ENCODE assay signal across 1 cellular context in the genomic region with DNA sequence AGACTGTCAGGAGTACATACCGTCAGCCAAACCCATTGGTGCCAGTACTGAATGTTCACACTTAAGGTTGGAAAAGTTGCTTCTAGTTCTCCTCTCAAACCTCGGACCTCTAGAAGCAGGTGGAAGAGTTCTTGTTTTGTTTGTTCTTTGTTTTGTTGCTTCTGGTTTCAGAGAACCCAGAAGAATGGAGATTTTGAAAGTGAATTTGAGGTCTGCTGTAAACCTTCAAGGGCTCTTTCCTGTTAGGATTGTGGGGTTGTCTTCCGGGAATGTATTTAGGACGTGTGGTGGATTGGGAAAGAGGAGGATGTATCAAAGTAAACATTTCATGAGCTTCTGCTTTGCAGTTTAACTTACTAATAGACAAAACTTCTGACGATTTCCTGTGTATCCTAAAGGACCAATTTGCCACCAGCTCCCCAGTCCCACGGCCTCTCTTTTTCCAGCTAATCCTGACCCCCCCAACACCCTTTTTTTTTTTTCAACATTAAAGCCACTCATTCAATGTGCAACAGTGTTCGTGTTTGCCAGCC.
TF ChIP-seq lines count a peak whose summit lies in the region.

No MANE protein-coding gene starts in this region.

TF ChIP-seq in HepG2, 621 proteins besides CTCF, POLR2A, EP300 and RAD21 (continued from another document and continues in another):
- peak; percentile 59; the same call in 1 of the 2 replicates for TF ChIP-seq ZNF644 (CRISPR knock-in tag; IDR thresholded peaks at IDR 0.05; ENCODE audit: low read depth)
- TF ChIP-seq SYNCRIP (IDR thresholded peaks at IDR 0.05; ENCODE audit: insufficient read depth, low read depth, low read length): no peak
- peak; percentile 73 for TF ChIP-seq KAT8 (CRISPR knock-in tag; IDR thresholded peaks at IDR 0.05)
- 0 out of 2 replicates have a peak, but pooled peaks have one; percentile 19 for TF ChIP-seq ZNF331 (CRISPR knock-in tag; IDR thresholded peaks at IDR 0.05)
- TF ChIP-seq SAP130 (CRISPR knock-in tag; IDR thresholded peaks at IDR 0.05; ENCODE audit: low read depth): peak; percentile 68
- peak; percentile 63 for TF ChIP-seq DRAP1 (CRISPR knock-in tag; IDR thresholded peaks at IDR 0.05)
- TF ChIP-seq BCL6 (CRISPR knock-in tag; IDR thresholded peaks at IDR 0.05): peak; percentile 80
- no peak for TF ChIP-seq ZBTB3 (CRISPR knock-in tag; IDR thresholded peaks at IDR 0.05; ENCODE audit: borderline replicate concordance, low read depth)
- TF ChIP-seq, protein P1, sequence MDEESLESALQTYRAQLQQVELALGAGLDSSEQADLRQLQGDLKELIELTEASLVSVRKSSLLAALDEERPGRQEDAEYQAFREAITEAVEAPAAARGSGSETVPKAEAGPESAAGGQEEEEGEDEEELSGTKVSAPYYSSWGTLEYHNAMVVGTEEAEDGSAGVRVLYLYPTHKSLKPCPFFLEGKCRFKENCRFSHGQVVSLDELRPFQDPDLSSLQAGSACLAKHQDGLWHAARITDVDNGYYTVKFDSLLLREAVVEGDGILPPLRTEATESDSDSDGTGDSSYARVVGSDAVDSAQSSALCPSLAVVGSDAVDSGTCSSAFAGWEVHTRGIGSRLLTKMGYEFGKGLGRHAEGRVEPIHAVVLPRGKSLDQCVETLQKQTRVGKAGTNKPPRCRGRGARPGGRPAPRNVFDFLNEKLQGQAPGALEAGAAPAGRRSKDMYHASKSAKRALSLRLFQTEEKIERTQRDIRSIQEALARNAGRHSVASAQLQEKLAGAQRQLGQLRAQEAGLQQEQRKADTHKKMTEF (CRISPR knock-in tag; IDR thresholded peaks at IDR 0.05): peak; percentile 88
- peak; percentile 78 for TF ChIP-seq CREM (IDR thresholded peaks at IDR 0.05)
- TF ChIP-seq CREM (CRISPR knock-in tag; IDR thresholded peaks at IDR 0.05): no peak
- no peak for TF ChIP-seq ZNF570 (CRISPR knock-in tag; IDR thresholded peaks at IDR 0.05; ENCODE audit: borderline replicate concordance)
- TF ChIP-seq ZNF12 (CRISPR knock-in tag; IDR thresholded peaks at IDR 0.05): peak; percentile 53; the same call in 1 of the 2 replicates
- 0 out of 2 replicates have a peak, but pooled peaks have one; percentile 27 for TF ChIP-seq PHF8 (CRISPR knock-in tag; IDR thresholded peaks at IDR 0.05)
- peak; percentile 60 for TF ChIP-seq GATAD1 (CRISPR knock-in tag; IDR thresholded peaks at IDR 0.05)
- TF ChIP-seq, protein P2, sequence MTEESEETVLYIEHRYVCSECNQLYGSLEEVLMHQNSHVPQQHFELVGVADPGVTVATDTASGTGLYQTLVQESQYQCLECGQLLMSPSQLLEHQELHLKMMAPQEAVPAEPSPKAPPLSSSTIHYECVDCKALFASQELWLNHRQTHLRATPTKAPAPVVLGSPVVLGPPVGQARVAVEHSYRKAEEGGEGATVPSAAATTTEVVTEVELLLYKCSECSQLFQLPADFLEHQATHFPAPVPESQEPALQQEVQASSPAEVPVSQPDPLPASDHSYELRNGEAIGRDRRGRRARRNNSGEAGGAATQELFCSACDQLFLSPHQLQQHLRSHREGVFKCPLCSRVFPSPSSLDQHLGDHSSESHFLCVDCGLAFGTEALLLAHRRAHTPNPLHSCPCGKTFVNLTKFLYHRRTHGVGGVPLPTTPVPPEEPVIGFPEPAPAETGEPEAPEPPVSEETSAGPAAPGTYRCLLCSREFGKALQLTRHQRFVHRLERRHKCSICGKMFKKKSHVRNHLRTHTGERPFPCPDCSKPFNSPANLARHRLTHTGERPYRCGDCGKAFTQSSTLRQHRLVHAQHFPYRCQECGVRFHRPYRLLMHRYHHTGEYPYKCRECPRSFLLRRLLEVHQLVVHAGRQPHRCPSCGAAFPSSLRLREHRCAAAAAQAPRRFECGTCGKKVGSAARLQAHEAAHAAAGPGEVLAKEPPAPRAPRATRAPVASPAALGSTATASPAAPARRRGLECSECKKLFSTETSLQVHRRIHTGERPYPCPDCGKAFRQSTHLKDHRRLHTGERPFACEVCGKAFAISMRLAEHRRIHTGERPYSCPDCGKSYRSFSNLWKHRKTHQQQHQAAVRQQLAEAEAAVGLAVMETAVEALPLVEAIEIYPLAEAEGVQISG (CRISPR knock-in tag; IDR thresholded peaks at IDR 0.05): no peak
- peak; percentile 75; the same call in 1 of the 2 replicates for TF ChIP-seq KLF6 (CRISPR knock-in tag; IDR thresholded peaks at IDR 0.05)
- TF ChIP-seq ZNF362 (CRISPR knock-in tag; IDR thresholded peaks at IDR 0.05; ENCODE audit: borderline replicate concordance): peak; percentile 92
- TF ChIP-seq KLF16 (CRISPR knock-in tag; IDR thresholded peaks at IDR 0.05): peak in 1 of 2 experiments; percentile 79; a peak in 1 of 4 replicates
- TF ChIP-seq IRF2 (CRISPR knock-in tag; IDR thresholded peaks at IDR 0.05): peak; percentile 83
- TF ChIP-seq ZSCAN12 (CRISPR knock-in tag; IDR thresholded peaks at IDR 0.05): peak; percentile 41; the same call in 1 of the 2 replicates
- TF ChIP-seq, protein P3, sequence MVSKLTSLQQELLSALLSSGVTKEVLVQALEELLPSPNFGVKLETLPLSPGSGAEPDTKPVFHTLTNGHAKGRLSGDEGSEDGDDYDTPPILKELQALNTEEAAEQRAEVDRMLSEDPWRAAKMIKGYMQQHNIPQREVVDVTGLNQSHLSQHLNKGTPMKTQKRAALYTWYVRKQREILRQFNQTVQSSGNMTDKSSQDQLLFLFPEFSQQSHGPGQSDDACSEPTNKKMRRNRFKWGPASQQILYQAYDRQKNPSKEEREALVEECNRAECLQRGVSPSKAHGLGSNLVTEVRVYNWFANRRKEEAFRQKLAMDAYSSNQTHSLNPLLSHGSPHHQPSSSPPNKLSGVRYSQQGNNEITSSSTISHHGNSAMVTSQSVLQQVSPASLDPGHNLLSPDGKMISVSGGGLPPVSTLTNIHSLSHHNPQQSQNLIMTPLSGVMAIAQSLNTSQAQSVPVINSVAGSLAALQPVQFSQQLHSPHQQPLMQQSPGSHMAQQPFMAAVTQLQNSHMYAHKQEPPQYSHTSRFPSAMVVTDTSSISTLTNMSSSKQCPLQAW (CRISPR knock-in tag; IDR thresholded peaks at IDR 0.05): 0 out of 2 replicates have a peak, but pooled peaks have one; percentile 36
- no peak for TF ChIP-seq FOXK2 (IDR thresholded peaks at IDR 0.05)
- 0 out of 2 replicates have a peak, but pooled peaks have one; percentile 68 for TF ChIP-seq MEF2D (CRISPR knock-in tag; IDR thresholded peaks at IDR 0.05)
- TF ChIP-seq MED13 (CRISPR knock-in tag; IDR thresholded peaks at IDR 0.05): 0 out of 2 replicates have a peak, but pooled peaks have one; percentile 27
- TF ChIP-seq ZBTB26 (CRISPR knock-in tag; IDR thresholded peaks at IDR 0.05; ENCODE audit: borderline replicate concordance): peak; percentile 98
- TF ChIP-seq TEAD3 (CRISPR knock-in tag; optimal IDR thresholded peaks at IDR 0.05; ENCODE audit: borderline replicate concordance): peak; percentile 85
- TF ChIP-seq FOXA1 (IDR thresholded peaks at IDR 0.05): no peak
- TF ChIP-seq FOXA1 (CRISPR knock-in tag; IDR thresholded peaks at IDR 0.05): peak; percentile 73
- TF ChIP-seq, protein P4, sequence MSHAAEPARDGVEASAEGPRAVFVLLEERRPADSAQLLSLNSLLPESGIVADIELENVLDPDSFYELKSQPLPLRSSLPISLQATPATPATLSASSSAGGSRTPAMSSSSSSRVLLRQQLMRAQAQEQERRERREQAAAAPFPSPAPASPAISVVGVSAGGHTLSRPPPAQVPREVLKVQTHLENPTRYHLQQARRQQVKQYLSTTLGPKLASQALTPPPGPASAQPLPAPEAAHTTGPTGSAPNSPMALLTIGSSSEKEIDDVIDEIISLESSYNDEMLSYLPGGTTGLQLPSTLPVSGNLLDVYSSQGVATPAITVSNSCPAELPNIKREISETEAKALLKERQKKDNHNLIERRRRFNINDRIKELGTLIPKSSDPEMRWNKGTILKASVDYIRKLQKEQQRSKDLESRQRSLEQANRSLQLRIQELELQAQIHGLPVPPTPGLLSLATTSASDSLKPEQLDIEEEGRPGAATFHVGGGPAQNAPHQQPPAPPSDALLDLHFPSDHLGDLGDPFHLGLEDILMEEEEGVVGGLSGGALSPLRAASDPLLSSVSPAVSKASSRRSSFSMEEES (CRISPR knock-in tag; IDR thresholded peaks at IDR 0.05): peak; percentile 79
- TF ChIP-seq, protein P5, sequence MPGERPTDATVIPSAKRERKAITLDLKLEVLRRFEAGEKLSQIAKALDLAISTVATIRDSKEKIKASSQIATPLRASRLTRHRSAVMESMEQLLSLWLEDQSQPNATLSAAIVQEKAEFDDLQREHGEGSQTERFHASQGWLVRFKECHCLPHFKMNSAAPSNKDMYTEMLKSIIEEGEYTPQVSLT (CRISPR knock-in tag; IDR thresholded peaks at IDR 0.05; ENCODE audit: borderline replicate concordance, low read depth): no peak
- TF ChIP-seq, protein P6, sequence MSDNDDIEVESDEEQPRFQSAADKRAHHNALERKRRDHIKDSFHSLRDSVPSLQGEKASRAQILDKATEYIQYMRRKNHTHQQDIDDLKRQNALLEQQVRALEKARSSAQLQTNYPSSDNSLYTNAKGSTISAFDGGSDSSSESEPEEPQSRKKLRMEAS (IDR thresholded peaks at IDR 0.05): peak; percentile 44; the same call in 1 of the 2 replicates
- 0 out of 2 replicates have a peak, but pooled peaks have one; percentile 16 for TF ChIP-seq ZNF205 (CRISPR knock-in tag; IDR thresholded peaks at IDR 0.05)
- TF ChIP-seq GATA4 (IDR thresholded peaks at IDR 0.05; ENCODE audit: borderline replicate concordance, low read depth): peak; percentile 95; the same call in 1 of the 2 replicates
- TF ChIP-seq GATAD2A (CRISPR knock-in tag; IDR thresholded peaks at IDR 0.05): peak; percentile 91
- peak; percentile 28; the same call in 1 of the 2 replicates for TF ChIP-seq POGZ (CRISPR knock-in tag; IDR thresholded peaks at IDR 0.05)
- TF ChIP-seq HDAC2 (CRISPR knock-in tag; IDR thresholded peaks at IDR 0.05): peak; percentile 48
- TF ChIP-seq TFDP1 (CRISPR knock-in tag; IDR thresholded peaks at IDR 0.05; ENCODE audit: borderline replicate concordance): 0 out of 2 replicates have a peak, but pooled peaks have one; percentile 38
- TF ChIP-seq, protein P7, sequence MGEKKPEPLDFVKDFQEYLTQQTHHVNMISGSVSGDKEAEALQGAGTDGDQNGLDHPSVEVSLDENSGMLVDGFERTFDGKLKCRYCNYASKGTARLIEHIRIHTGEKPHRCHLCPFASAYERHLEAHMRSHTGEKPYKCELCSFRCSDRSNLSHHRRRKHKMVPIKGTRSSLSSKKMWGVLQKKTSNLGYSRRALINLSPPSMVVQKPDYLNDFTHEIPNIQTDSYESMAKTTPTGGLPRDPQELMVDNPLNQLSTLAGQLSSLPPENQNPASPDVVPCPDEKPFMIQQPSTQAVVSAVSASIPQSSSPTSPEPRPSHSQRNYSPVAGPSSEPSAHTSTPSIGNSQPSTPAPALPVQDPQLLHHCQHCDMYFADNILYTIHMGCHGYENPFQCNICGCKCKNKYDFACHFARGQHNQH (CRISPR knock-in tag; IDR thresholded peaks at IDR 0.05): peak; percentile 79; the same call in 1 of the 2 replicates
- peak; percentile 79 for TF ChIP-seq PHF21A (CRISPR knock-in tag; IDR thresholded peaks at IDR 0.05)
- no peak for TF ChIP-seq CHD4 (IDR thresholded peaks at IDR 0.05; ENCODE audit: borderline replicate concordance, low read length)
- 0 out of 2 replicates have a peak, but pooled peaks have one; percentile 76 for TF ChIP-seq ZBTB20 (CRISPR knock-in tag; IDR thresholded peaks at IDR 0.05; ENCODE audit: borderline replicate concordance, low read depth)
- 0 out of 2 replicates have a peak, but pooled peaks have one; percentile 50 for TF ChIP-seq ZSCAN29 (CRISPR knock-in tag; conservative IDR thresholded peaks at IDR 0.05)
- peak in 1 of 2 experiments; percentile 76; a peak in 2 of 4 replicates for TF ChIP-seq ATF4 (CRISPR knock-in tag; IDR thresholded peaks at IDR 0.05)
- TF ChIP-seq MXD4 (CRISPR knock-in tag; IDR thresholded peaks at IDR 0.05): no peak
- TF ChIP-seq FOXO1 (CRISPR knock-in tag; IDR thresholded peaks at IDR 0.05): peak; percentile 85
